In the genomic region with DNA sequence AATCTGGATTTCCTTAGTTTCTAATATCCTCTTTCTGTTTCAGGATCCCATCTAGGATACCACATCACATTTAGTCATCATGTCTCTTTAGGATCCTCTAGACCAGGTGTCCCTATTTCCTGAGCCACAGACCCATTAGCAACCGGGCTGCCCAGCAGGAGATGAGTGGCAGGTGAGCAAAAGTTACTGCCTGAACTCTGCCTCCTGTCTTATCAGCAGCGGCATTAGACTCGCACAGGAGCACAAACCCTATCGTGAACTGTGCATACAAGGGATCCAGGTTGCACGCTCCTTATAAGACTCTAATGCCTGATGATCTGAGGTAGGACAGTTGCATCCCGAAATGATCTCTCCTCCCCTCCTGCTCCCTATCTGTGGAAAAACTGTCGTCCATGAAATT, we compare ENCODE assay signal across 1 cellular context.
TF ChIP-seq lines count a peak whose summit lies in the region.

No MANE protein-coding gene starts in this region.

TF ChIP-seq in H1, 55 proteins besides CTCF, POLR2A, EP300 and RAD21:
- TF ChIP-seq CHD2 (IDR thresholded peaks at IDR 0.05; ENCODE audit: low read length) (no peak), FOSL1 (IDR thresholded peaks at IDR 0.05; ENCODE audit: insufficient read depth, low read depth, low read length) (no peak), YY1 (IDR thresholded peaks at IDR 0.05; ENCODE audit: low read depth, low read length) (no peak), CBX5 (IDR thresholded peaks at IDR 0.05; ENCODE audit: low read depth, low read length) (no peak), TAF1 (IDR thresholded peaks at IDR 0.05; ENCODE audit: low read depth, low read length) (no peak), RXRA (IDR thresholded peaks at IDR 0.05; ENCODE audit: insufficient read depth, low read depth, low read length) (no peak), SIRT6 (IDR thresholded peaks at IDR 0.05; ENCODE audit: low read length) (no peak), RFX5 (IDR thresholded peaks at IDR 0.05; ENCODE audit: borderline replicate concordance, low read depth, low read length) (no peak), EZH2 (IDR thresholded peaks at IDR 0.05; ENCODE audit: low read depth, low read length, severe bottlenecking) (no peak), CREB1 (IDR thresholded peaks at IDR 0.05) (no peak), SAP30 (IDR thresholded peaks at IDR 0.05; ENCODE audit: insufficient read depth, insufficient replicate concordance, low read length) (no peak)
